Comparison of ENCODE assay signal across 1 cellular context in the genomic region with DNA sequence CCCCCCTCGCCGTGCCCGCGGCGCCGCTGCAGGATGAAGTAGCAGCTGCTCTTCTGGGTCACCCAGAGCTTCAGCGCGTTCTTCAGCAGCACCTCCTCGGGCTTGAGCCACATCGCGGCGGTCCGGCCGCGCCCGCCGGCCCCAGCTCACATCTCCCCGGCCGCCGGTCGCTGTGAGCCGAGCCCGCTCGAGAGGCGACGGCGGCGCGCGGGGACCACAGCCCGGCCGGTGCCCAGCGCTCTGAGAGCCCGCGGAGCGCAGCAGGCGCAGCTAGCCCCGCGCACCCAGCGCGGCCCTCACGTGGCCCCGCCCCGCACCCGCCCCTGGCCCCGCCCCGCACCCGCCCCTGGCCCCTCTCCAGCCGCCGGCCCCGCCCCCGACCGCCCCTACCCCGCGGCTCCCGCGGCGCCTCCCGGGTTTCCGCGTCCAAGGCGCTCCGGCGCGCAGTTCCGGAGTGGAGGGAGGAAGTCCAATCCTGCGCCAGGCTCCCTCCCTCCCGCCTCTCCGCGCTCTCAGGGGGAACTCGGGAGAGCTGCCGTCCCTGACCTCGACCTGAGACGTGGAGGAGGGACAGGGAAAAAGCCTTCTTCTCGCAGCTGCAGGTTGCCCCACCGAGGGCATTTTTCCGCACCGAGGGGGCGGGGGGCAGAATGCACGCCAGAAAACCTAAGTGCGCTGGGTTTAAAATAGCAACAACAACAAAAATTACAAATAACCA.
A peak's percentile ranks its signal among the peaks of the same experiment; 100 is the strongest.
TF ChIP-seq lines count a peak whose summit lies in the region.

A gene (minus strand): TSS at position 242 of the 718 bp plus-strand sequence. CDS start 129 bp downstream, at position 113.

TF ChIP-seq in HepG2, 621 proteins besides CTCF, POLR2A, EP300 and RAD21 (continued from another document and continues in another):
- TF ChIP-seq, protein P1, sequence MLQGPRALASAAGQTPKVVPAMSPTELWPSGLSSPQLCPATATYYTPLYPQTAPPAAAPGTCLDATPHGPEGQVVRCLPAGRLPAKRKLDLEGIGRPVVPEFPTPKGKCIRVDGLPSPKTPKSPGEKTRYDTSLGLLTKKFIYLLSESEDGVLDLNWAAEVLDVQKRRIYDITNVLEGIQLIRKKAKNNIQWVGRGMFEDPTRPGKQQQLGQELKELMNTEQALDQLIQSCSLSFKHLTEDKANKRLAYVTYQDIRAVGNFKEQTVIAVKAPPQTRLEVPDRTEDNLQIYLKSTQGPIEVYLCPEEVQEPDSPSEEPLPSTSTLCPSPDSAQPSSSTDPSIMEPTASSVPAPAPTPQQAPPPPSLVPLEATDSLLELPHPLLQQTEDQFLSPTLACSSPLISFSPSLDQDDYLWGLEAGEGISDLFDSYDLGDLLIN (CRISPR knock-in tag; IDR thresholded peaks at IDR 0.05; ENCODE audit: borderline replicate concordance): 0 out of 2 replicates have a peak, but pooled peaks have one; percentile 59
- TF ChIP-seq, protein P2, sequence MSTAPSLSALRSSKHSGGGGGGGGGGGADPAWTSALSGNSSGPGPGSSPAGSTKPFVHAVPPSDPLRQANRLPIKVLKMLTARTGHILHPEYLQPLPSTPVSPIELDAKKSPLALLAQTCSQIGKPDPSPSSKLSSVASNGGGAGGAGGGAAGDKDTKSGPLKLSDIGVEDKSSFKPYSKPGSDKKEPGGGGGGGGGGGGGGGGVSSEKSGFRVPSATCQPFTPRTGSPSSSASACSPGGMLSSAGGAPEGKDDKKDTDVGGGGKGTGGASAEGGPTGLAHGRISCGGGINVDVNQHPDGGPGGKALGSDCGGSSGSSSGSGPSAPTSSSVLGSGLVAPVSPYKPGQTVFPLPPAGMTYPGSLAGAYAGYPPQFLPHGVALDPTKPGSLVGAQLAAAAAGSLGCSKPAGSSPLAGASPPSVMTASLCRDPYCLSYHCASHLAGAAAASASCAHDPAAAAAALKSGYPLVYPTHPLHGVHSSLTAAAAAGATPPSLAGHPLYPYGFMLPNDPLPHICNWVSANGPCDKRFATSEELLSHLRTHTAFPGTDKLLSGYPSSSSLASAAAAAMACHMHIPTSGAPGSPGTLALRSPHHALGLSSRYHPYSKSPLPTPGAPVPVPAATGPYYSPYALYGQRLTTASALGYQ (CRISPR knock-in tag; IDR thresholded peaks at IDR 0.05): no peak
- peak; percentile 50; the same call in 1 of the 2 replicates for TF ChIP-seq HES4 (CRISPR knock-in tag; IDR thresholded peaks at IDR 0.05; ENCODE audit: borderline replicate concordance)
- no peak for TF ChIP-seq ZNF337 (CRISPR knock-in tag; IDR thresholded peaks at IDR 0.05; ENCODE audit: borderline replicate concordance, low read depth)
- TF ChIP-seq ZSCAN9 (CRISPR knock-in tag; IDR thresholded peaks at IDR 0.05; ENCODE audit: borderline replicate concordance): peak; percentile 11; the same call in 1 of the 2 replicates
- no peak for TF ChIP-seq MAFG (CRISPR knock-in tag; IDR thresholded peaks at IDR 0.05)
- TF ChIP-seq, protein P3, sequence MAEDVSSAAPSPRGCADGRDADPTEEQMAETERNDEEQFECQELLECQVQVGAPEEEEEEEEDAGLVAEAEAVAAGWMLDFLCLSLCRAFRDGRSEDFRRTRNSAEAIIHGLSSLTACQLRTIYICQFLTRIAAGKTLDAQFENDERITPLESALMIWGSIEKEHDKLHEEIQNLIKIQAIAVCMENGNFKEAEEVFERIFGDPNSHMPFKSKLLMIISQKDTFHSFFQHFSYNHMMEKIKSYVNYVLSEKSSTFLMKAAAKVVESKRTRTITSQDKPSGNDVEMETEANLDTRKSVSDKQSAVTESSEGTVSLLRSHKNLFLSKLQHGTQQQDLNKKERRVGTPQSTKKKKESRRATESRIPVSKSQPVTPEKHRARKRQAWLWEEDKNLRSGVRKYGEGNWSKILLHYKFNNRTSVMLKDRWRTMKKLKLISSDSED (CRISPR knock-in tag; IDR thresholded peaks at IDR 0.05): no peak
- TF ChIP-seq PHF8 (CRISPR knock-in tag; IDR thresholded peaks at IDR 0.05): peak; percentile 55
- TF ChIP-seq TBL1XR1 (IDR thresholded peaks at IDR 0.05; ENCODE audit: borderline replicate concordance, low read length, partially characterized antibody): no peak
- TF ChIP-seq, protein P4, sequence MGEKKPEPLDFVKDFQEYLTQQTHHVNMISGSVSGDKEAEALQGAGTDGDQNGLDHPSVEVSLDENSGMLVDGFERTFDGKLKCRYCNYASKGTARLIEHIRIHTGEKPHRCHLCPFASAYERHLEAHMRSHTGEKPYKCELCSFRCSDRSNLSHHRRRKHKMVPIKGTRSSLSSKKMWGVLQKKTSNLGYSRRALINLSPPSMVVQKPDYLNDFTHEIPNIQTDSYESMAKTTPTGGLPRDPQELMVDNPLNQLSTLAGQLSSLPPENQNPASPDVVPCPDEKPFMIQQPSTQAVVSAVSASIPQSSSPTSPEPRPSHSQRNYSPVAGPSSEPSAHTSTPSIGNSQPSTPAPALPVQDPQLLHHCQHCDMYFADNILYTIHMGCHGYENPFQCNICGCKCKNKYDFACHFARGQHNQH (CRISPR knock-in tag; IDR thresholded peaks at IDR 0.05): no peak
- TF ChIP-seq MED13 (CRISPR knock-in tag; IDR thresholded peaks at IDR 0.05): no peak
- TF ChIP-seq, protein P5, sequence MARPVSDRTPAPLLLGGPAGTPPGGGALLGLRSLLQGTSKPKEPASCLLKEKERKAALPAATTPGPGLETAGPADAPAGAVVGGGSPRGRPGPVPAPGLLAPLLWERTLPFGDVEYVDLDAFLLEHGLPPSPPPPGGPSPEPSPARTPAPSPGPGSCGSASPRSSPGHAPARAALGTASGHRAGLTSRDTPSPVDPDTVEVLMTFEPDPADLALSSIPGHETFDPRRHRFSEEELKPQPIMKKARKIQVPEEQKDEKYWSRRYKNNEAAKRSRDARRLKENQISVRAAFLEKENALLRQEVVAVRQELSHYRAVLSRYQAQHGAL (CRISPR knock-in tag; IDR thresholded peaks at IDR 0.05; ENCODE audit: not compliant biosample characterization): no peak
- no peak for TF ChIP-seq RAD51 (IDR thresholded peaks at IDR 0.05; ENCODE audit: borderline replicate concordance)
- no peak for TF ChIP-seq GFI1 (CRISPR knock-in tag; IDR thresholded peaks at IDR 0.05; ENCODE audit: borderline replicate concordance)
- no peak for TF ChIP-seq MBNL3 (CRISPR knock-in tag; conservative IDR thresholded peaks at IDR 0.05)
- TF ChIP-seq NCOA1 (CRISPR knock-in tag; IDR thresholded peaks at IDR 0.05): no peak
- TF ChIP-seq FOXC1 (CRISPR knock-in tag; IDR thresholded peaks at IDR 0.05; ENCODE audit: borderline replicate concordance): 0 out of 2 replicates have a peak, but pooled peaks have one; percentile 25
- TF ChIP-seq, protein P6, sequence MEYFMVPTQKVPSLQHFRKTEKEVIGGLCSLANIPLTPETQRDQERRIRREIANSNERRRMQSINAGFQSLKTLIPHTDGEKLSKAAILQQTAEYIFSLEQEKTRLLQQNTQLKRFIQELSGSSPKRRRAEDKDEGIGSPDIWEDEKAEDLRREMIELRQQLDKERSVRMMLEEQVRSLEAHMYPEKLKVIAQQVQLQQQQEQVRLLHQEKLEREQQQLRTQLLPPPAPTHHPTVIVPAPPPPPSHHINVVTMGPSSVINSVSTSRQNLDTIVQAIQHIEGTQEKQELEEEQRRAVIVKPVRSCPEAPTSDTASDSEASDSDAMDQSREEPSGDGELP (IDR thresholded peaks at IDR 0.05; ENCODE audit: borderline replicate concordance, low read depth): peak; percentile 33; the same call in 1 of the 2 replicates
- no peak for TF ChIP-seq ATF1 (CRISPR knock-in tag; IDR thresholded peaks at IDR 0.05)
- no peak for TF ChIP-seq SNRNP70 (IDR thresholded peaks at IDR 0.05; ENCODE audit: low read depth, low read length)
- no peak for TF ChIP-seq REL (CRISPR knock-in tag; conservative IDR thresholded peaks at IDR 0.05)
- TF ChIP-seq, protein P7, sequence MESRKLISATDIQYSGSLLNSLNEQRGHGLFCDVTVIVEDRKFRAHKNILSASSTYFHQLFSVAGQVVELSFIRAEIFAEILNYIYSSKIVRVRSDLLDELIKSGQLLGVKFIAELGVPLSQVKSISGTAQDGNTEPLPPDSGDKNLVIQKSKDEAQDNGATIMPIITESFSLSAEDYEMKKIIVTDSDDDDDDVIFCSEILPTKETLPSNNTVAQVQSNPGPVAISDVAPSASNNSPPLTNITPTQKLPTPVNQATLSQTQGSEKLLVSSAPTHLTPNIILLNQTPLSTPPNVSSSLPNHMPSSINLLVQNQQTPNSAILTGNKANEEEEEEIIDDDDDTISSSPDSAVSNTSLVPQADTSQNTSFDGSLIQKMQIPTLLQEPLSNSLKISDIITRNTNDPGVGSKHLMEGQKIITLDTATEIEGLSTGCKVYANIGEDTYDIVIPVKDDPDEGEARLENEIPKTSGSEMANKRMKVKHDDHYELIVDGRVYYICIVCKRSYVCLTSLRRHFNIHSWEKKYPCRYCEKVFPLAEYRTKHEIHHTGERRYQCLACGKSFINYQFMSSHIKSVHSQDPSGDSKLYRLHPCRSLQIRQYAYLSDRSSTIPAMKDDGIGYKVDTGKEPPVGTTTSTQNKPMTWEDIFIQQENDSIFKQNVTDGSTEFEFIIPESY (CRISPR knock-in tag; IDR thresholded peaks at IDR 0.05): no peak
- TF ChIP-seq ZNF17 (CRISPR knock-in tag; IDR thresholded peaks at IDR 0.05): no peak
- no peak for TF ChIP-seq SRSF9 (IDR thresholded peaks at IDR 0.05; ENCODE audit: borderline replicate concordance, insufficient read depth, low read depth, low read length, poor library complexity, severe bottlenecking)
- peak; percentile 41 for TF ChIP-seq YY1 (IDR thresholded peaks at IDR 0.05; ENCODE audit: insufficient read depth, insufficient replicate concordance, low read depth, low read length)
- TF ChIP-seq ZNF790 (CRISPR knock-in tag; IDR thresholded peaks at IDR 0.05; ENCODE audit: borderline replicate concordance): 0 out of 2 replicates have a peak, but pooled peaks have one; percentile 45
- peak; percentile 93 for TF ChIP-seq POLR2G (IDR thresholded peaks at IDR 0.05; ENCODE audit: low read depth, low read length)
- TF ChIP-seq, protein P8, sequence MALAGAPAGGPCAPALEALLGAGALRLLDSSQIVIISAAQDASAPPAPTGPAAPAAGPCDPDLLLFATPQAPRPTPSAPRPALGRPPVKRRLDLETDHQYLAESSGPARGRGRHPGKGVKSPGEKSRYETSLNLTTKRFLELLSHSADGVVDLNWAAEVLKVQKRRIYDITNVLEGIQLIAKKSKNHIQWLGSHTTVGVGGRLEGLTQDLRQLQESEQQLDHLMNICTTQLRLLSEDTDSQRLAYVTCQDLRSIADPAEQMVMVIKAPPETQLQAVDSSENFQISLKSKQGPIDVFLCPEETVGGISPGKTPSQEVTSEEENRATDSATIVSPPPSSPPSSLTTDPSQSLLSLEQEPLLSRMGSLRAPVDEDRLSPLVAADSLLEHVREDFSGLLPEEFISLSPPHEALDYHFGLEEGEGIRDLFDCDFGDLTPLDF (CRISPR knock-in tag; IDR thresholded peaks at IDR 0.05): no peak; the same call in 1 of the 2 replicates
- TF ChIP-seq ZNF891 (CRISPR knock-in tag; IDR thresholded peaks at IDR 0.05): no peak
- TF ChIP-seq FOXA1 (IDR thresholded peaks at IDR 0.05): no peak
- TF ChIP-seq FOXA1 (CRISPR knock-in tag; IDR thresholded peaks at IDR 0.05): no peak; the same call in 1 of the 2 replicates
- TF ChIP-seq, protein P9, sequence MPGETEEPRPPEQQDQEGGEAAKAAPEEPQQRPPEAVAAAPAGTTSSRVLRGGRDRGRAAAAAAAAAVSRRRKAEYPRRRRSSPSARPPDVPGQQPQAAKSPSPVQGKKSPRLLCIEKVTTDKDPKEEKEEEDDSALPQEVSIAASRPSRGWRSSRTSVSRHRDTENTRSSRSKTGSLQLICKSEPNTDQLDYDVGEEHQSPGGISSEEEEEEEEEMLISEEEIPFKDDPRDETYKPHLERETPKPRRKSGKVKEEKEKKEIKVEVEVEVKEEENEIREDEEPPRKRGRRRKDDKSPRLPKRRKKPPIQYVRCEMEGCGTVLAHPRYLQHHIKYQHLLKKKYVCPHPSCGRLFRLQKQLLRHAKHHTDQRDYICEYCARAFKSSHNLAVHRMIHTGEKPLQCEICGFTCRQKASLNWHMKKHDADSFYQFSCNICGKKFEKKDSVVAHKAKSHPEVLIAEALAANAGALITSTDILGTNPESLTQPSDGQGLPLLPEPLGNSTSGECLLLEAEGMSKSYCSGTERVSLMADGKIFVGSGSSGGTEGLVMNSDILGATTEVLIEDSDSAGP (CRISPR knock-in tag; IDR thresholded peaks at IDR 0.05; ENCODE audit: borderline replicate concordance): no peak
- 0 out of 2 replicates have a peak, but pooled peaks have one; percentile 6 for TF ChIP-seq ZNF547 (CRISPR knock-in tag; IDR thresholded peaks at IDR 0.05)
- no peak for TF ChIP-seq ZNF253 (CRISPR knock-in tag; IDR thresholded peaks at IDR 0.05; ENCODE audit: borderline replicate concordance)
- TF ChIP-seq, protein P10, sequence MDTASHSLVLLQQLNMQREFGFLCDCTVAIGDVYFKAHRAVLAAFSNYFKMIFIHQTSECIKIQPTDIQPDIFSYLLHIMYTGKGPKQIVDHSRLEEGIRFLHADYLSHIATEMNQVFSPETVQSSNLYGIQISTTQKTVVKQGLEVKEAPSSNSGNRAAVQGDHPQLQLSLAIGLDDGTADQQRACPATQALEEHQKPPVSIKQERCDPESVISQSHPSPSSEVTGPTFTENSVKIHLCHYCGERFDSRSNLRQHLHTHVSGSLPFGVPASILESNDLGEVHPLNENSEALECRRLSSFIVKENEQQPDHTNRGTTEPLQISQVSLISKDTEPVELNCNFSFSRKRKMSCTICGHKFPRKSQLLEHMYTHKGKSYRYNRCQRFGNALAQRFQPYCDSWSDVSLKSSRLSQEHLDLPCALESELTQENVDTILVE (CRISPR knock-in tag; IDR thresholded peaks at IDR 0.05): no peak
- no peak for TF ChIP-seq RBM22 (optimal IDR thresholded peaks at IDR 0.05; ENCODE audit: low read length)
- TF ChIP-seq, protein P11, sequence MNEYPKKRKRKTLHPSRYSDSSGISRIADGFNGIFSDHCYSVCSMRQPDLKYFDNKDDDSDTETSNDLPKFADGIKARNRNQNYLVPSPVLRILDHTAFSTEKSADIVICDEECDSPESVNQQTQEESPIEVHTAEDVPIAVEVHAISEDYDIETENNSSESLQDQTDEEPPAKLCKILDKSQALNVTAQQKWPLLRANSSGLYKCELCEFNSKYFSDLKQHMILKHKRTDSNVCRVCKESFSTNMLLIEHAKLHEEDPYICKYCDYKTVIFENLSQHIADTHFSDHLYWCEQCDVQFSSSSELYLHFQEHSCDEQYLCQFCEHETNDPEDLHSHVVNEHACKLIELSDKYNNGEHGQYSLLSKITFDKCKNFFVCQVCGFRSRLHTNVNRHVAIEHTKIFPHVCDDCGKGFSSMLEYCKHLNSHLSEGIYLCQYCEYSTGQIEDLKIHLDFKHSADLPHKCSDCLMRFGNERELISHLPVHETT (CRISPR knock-in tag; conservative IDR thresholded peaks at IDR 0.05): no peak; the same call in 1 of the 2 replicates
- no peak for TF ChIP-seq ZIK1 (CRISPR knock-in tag; IDR thresholded peaks at IDR 0.05; ENCODE audit: borderline replicate concordance, low read depth)
- no peak for TF ChIP-seq CHD2 (IDR thresholded peaks at IDR 0.05; ENCODE audit: low read depth, low read length)
- 0 out of 2 replicates have a peak, but pooled peaks have one; percentile 14 for TF ChIP-seq KAT7 (CRISPR knock-in tag; IDR thresholded peaks at IDR 0.05; ENCODE audit: borderline replicate concordance)
- TF ChIP-seq ZBTB21 (CRISPR knock-in tag; IDR thresholded peaks at IDR 0.05): no peak
- no peak for TF ChIP-seq NFYB (CRISPR knock-in tag; IDR thresholded peaks at IDR 0.05)
- no peak for TF ChIP-seq RNF2 (conservative IDR thresholded peaks at IDR 0.05; ENCODE audit: low read depth)
- no peak for TF ChIP-seq ZBTB42 (CRISPR knock-in tag; IDR thresholded peaks at IDR 0.05)
- TF ChIP-seq, protein P12, sequence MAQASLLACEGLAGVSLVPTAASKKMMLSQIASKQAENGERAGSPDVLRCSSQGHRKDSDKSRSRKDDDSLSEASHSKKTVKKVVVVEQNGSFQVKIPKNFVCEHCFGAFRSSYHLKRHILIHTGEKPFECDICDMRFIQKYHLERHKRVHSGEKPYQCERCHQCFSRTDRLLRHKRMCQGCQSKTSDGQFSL (CRISPR knock-in tag; IDR thresholded peaks at IDR 0.05): 0 out of 2 replicates have a peak, but pooled peaks have one; percentile 13
- TF ChIP-seq ESRRA (CRISPR knock-in tag; IDR thresholded peaks at IDR 0.05; ENCODE audit: low read depth): peak; percentile 22; the same call in 1 of the 2 replicates
